21 cellular contexts compared by ENCODE assay signal in the genomic region with DNA sequence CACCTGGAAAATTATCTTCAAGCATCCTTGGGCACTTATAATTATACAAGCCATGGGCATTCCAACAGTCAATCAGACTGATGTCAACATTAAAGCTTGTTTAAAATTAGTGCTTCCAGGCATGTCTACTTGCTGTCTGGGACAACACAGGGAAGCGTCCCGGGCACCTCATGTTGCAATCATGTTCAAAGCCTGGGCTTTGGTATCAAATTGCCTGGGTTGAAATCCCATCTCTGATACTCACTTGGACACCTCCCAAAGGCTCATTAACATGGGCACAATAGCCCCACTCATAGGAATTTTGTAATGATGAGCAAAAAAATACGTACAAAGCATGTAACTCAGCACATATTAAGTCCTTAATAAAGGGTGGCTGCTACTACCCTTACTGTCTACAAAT.
"Had no signal": no experiment of that assay in that cellular context is flagged by ENCODE, and none has a peak within 500 bp of the region (broad histone marks: within the 10 kb centered on the region; RNA-seq: fewer than 3 reads in every experiment).

No MANE protein-coding gene starts in this region.

- H3K9me3 Mint-ChIP-seq: naive B cell, nephron had no signal

- H3K4me1 Mint-ChIP-seq: nephron had no signal

- H3K9me3 ChIP-seq: pancreas, prostate gland, right lobe of liver, tibial artery, upper lobe of left lung, uterus had no signal

- FAIRE-seq: pancreas had no signal

- DNase-seq: cortex of kidney; dorsolateral prefrontal cortex; effector CD8-positive, alpha-beta T cell; head of caudate nucleus; left colon; left ventricle myocardium superior; mesendoderm; naive B cell; occipital lobe; pancreas; retina; right lobe of liver; stimulated activated naive CD4-positive, alpha-beta T cell; tibial artery; upper lobe of left lung; uterus had no signal

- H3K27me3 ChIP-seq: dorsolateral prefrontal cortex, hepatocyte, pancreas, right lobe of liver, tibial artery, upper lobe of left lung, uterus had no signal

- H3K4me1 ChIP-seq: pancreas, prostate gland, tibial artery, uterus had no signal

- H3K27ac Mint-ChIP-seq: naive B cell, nephron had no signal

- ATAC-seq: esophagus mucosa, left colon, left ventricle myocardium superior, pancreas had no signal

- H3K4me3 Mint-ChIP-seq: naive B cell, nephron had no signal

- H3K36me3 ChIP-seq: uterus had no signal

- H3K27me3 Mint-ChIP-seq: naive B cell had no signal

- H3K27ac ChIP-seq: dorsolateral prefrontal cortex, hepatocyte, pancreas, prostate gland, right lobe of liver, tibial artery, upper lobe of left lung, uterus had no signal

- H3K4me3 ChIP-seq: dorsolateral prefrontal cortex, hepatocyte, lung, pancreas, prostate gland, right lobe of liver, tibial artery, upper lobe of left lung, uterus had no signal
